ENCODE assay signal across 29 cellular contexts in genomic region chr5:21452429-21452828, GRCh38.
A peak's percentile ranks its signal among the peaks of the same experiment; 100 is the strongest.
DNase-seq lines count a peak whose midpoint lies in the region; ATAC-seq, FAIRE-seq and TF ChIP-seq lines count a peak whose summit lies in the region.
"Had no signal": no experiment of that assay in that cellular context is flagged by ENCODE, and none has a peak within 500 bp of the region (broad histone marks: within the 10 kb centered on the region; RNA-seq: fewer than 3 reads in every experiment).

No MANE protein-coding gene starts in this region.

- CTCF ChIA-PET in IMR-90 (lab: Yijun Ruan, JAX) (no interaction called here), HepG2 (lab: Yijun Ruan, JAX; ENCODE audit: low intra/inter-chr PET ratio, low total read pairs) (no interaction called here)

- H2AFZ ChIP-seq in IMR-90 (replicated peaks; ENCODE audit: low read length, poor library complexity) (no peak overlapping the region), HepG2 (ENCODE audit: low read length) (no peak overlapping the region)
- H2AFZ ChIP-seq: GM23338 had no signal

- no peak for TF ChIP-seq RAD21 in IMR-90 (IDR thresholded peaks at IDR 0.05; ENCODE audit: low read length)
- TF ChIP-seq RAD21 in HepG2 (CRISPR knock-in tag; IDR thresholded peaks at IDR 0.05): no peak

- no peaks in the 10 kb centered on the region for H3K36me3 Mint-ChIP-seq in chondrocyte (ENCODE audit: low read depth)
- no peaks in the 10 kb centered on the region for H3K36me3 Mint-ChIP-seq in activated CD4-positive, alpha-beta T cell treated with anti-CD3 and anti-CD28 coated beads, Interleukin-2, amount 10 ng/mL, durations not matched to agents 24 days and 14 days (ENCODE audit: low read depth)
- H3K36me3 Mint-ChIP-seq: activated naive CD4-positive, alpha-beta T cell treated with anti-CD3 and anti-CD28 coated beads, Interleukin-2, amount 10 ng/mL, durations not matched to agents 7 days and 5 days; brain; memory B cell had no signal

- no peak overlapping the region for H2BK20ac ChIP-seq in IMR-90 (ENCODE audit: low read depth, low read length)

- no peak overlapping the region for H4K5ac ChIP-seq in IMR-90 (ENCODE audit: low read depth, low read length)

- no peak overlapping the region for H3K23ac ChIP-seq in IMR-90 (ENCODE audit: low read depth, low read length)

- FAIRE-seq in HepG2 (lab: Jason Lieb, UNC): no peak

- H3K14ac ChIP-seq in IMR-90 (replicated peaks; ENCODE audit: low read depth, low read length): no peak overlapping the region

- BruUV-seq in IMR-90 (replicated peaks; lab: Mats Ljungman, UMichigan): no TSS peak
- BruUV-seq in HepG2 (replicated peaks; lab: Mats Ljungman, UMichigan): no TSS peak

- dilution Hi-C loops in IMR-90 (cut with HindIII; ENCODE audit: low sequenced_read_pairs, unreplicated experiment): no loop called here

- TF ChIP-seq EP300 in HepG2 (IDR thresholded peaks at IDR 0.05; ENCODE audit: low read depth in 2 of 2, low read length in 2 of 2): no peak
- TF ChIP-seq EP300 in HepG2 (CRISPR knock-in tag; IDR thresholded peaks at IDR 0.05; ENCODE audit: borderline replicate concordance): no peak

- H3K18ac ChIP-seq in IMR-90 (ENCODE audit: low read depth, low read length): no peak overlapping the region

- TF ChIP-seq POLR2A in IMR-90 (IDR thresholded peaks at IDR 0.05; ENCODE audit: low read depth, low read length): no peak
- no peak for TF ChIP-seq POLR2A in adrenal gland (IDR thresholded peaks at IDR 0.05)
- TF ChIP-seq POLR2A in HepG2 (IDR thresholded peaks at IDR 0.05; ENCODE audit: insufficient read depth in 1 of 2, low read depth in 2 of 2, low read length in 2 of 2): no peak
- no peak for TF ChIP-seq POLR2A in gastrocnemius medialis (IDR thresholded peaks at IDR 0.05)

- H4K91ac ChIP-seq in IMR-90 (ENCODE audit: insufficient read depth, low read depth, low read length): no peak overlapping the region

- DNase-seq in G401 (ENCODE audit: low spot score) (peak; percentile 50), IMR-90 (no peak), adrenal gland (peak in 4 of 7 donors; percentile 36 to 52 (median 41)), HepG2 (ENCODE audit: low spot score) (peak; percentile 3), gastrocnemius medialis (no peak), chondrocyte (ENCODE audit: low spot score) (no peak), KBM-7 (no peak)
- DNase-seq in activated CD4-positive, alpha-beta T cell treated with anti-CD3 and anti-CD28 coated beads, Interleukin-2, amount 10 ng/mL, durations not matched to agents 24 days and 14 days: no peak
- DNase-seq: activated CD4-positive, alpha-beta memory T cell treated with anti-CD3 and anti-CD28 coated beads, Interleukin-2, amount 10 ng/mL, durations not matched to agents 7 days and 5 days; activated CD4-positive, alpha-beta T cell treated with anti-CD3 and anti-CD28 coated beads for 1 hour; activated naive CD4-positive, alpha-beta T cell treated with anti-CD3 and anti-CD28 coated beads, Interleukin-2, amount 10 ng/mL, durations not matched to agents 7 days and 5 days; amniotic stem cell; esophagus squamous epithelium; GDM1; glutamatergic neuron; NCI-H1417; NCI-H2029; NK-92 treated with Interleukin-12 subunit alpha and Interleukin-12 subunit beta, amount 100 ng/mL, for 24 hours; PC-3; retina; stimulated activated naive CD4-positive, alpha-beta T cell treated with Interleukin-2 at 50 U/mL for 16 hours had no signal

- TF ChIP-seq CTCF in IMR-90 (conservative IDR thresholded peaks at IDR 0.05; ENCODE audit: low read depth, low read length): no peak
- TF ChIP-seq CTCF in adrenal gland (IDR thresholded peaks at IDR 0.05): no peak
- no peak for TF ChIP-seq CTCF in HepG2 (CRISPR knock-in tag; IDR thresholded peaks at IDR 0.05)
- TF ChIP-seq CTCF in gastrocnemius medialis (IDR thresholded peaks at IDR 0.05 in 4 of 5, conservative IDR thresholded peaks at IDR 0.05 in 1 of 5): no peak
- no peak for TF ChIP-seq CTCF in chondrocyte (IDR thresholded peaks at IDR 0.05)

- H3K4me1 ChIP-seq in IMR-90 (ENCODE audit: control insufficient read depth, insufficient read depth, low read length) (no peaks in the 10 kb centered on the region), adrenal gland (replicated peaks in 1 of 2) (no peaks in the 10 kb centered on the region), HepG2 (ENCODE audit: insufficient read depth, low read length) (no peaks in the 10 kb centered on the region), gastrocnemius medialis (no peaks in the 10 kb centered on the region)
- H3K4me1 ChIP-seq: esophagus squamous epithelium, suprapubic skin had no signal

- in situ Hi-C loops in G401 (cut with HindIII; ENCODE audit: low sequenced_read_pairs) (no loop called here), IMR-90 (cut with MboI; ENCODE audit: low sequenced_read_pairs) (no loop called here), HepG2 (cut with HindIII; ENCODE audit: extremely low pct_ligation_motif_present, low pct_unique_long_range_greater_than_20kb) (no loop called here), gastrocnemius medialis (cut with MboI; ENCODE audit: low sequenced_read_pairs in 4 of 4) (no loop called here), KBM-7 (cut with MboI; ENCODE audit: low pct_unique_long_range_greater_than_20kb, low sequenced_read_pairs) (no loop called here)

- H3K27ac Mint-ChIP-seq in chondrocyte (ENCODE audit: unreplicated experiment): no peak overlapping the region
- no peak overlapping the region for H3K27ac Mint-ChIP-seq in activated CD4-positive, alpha-beta T cell treated with anti-CD3 and anti-CD28 coated beads, Interleukin-2, amount 10 ng/mL, durations not matched to agents 24 days and 14 days
- H3K27ac Mint-ChIP-seq: activated CD4-positive, alpha-beta memory T cell treated with anti-CD3 and anti-CD28 coated beads, Interleukin-2, amount 10 ng/mL, durations not matched to agents 7 days and 5 days; activated naive CD4-positive, alpha-beta T cell treated with anti-CD3 and anti-CD28 coated beads, Interleukin-2, amount 10 ng/mL, durations not matched to agents 7 days and 5 days; activated T-helper 17 cell treated with anti-CD3 and anti-CD28 coated beads, Interleukin-2, amount 50 U/mL, for 72 hours; brain; GM23338; memory B cell had no signal

- H3K4me3 Mint-ChIP-seq in chondrocyte (ENCODE audit: unreplicated experiment): no peak overlapping the region
- H3K4me3 Mint-ChIP-seq in activated CD4-positive, alpha-beta T cell treated with anti-CD3 and anti-CD28 coated beads, Interleukin-2, amount 10 ng/mL, durations not matched to agents 24 days and 14 days: no peak overlapping the region
- H3K4me3 Mint-ChIP-seq: activated CD4-positive, alpha-beta memory T cell treated with anti-CD3 and anti-CD28 coated beads, Interleukin-2, amount 10 ng/mL, durations not matched to agents 7 days and 5 days; activated naive CD4-positive, alpha-beta T cell treated with anti-CD3 and anti-CD28 coated beads, Interleukin-2, amount 10 ng/mL, durations not matched to agents 7 days and 5 days; activated T-helper 17 cell treated with anti-CD3 and anti-CD28 coated beads, Interleukin-2, amount 50 U/mL, for 72 hours; brain; GM23338; memory B cell had no signal

- POLR2A ChIA-PET in IMR-90 (lab: Charles Lee; ENCODE audit: unreplicated experiment): no interaction called here
- POLR2A ChIA-PET in HepG2 (lab: Yijun Ruan, JAX): no interaction called here

- no peak overlapping the region for H3K56ac ChIP-seq in IMR-90 (ENCODE audit: extremely low read depth, insufficient read depth, low read length)

- H2AK5ac ChIP-seq in IMR-90 (ENCODE audit: low read depth, low read length): no peak overlapping the region

- no peaks in the 10 kb centered on the region for H3K9me1 ChIP-seq in IMR-90 (ENCODE audit: insufficient read depth, low read length)

- H3K4ac ChIP-seq in IMR-90 (ENCODE audit: low read depth, low read length): no peak overlapping the region

- peaks cover 2% of the 10 kb centered on the region for H3K27me3 Mint-ChIP-seq in chondrocyte (ENCODE audit: low read depth)
- no peaks in the 10 kb centered on the region for H3K27me3 Mint-ChIP-seq in activated CD4-positive, alpha-beta T cell treated with anti-CD3 and anti-CD28 coated beads, Interleukin-2, amount 10 ng/mL, durations not matched to agents 24 days and 14 days
- H3K27me3 Mint-ChIP-seq: activated naive CD4-positive, alpha-beta T cell treated with anti-CD3 and anti-CD28 coated beads, Interleukin-2, amount 10 ng/mL, durations not matched to agents 7 days and 5 days had no signal

- no peak overlapping the region for H4K8ac ChIP-seq in IMR-90 (ENCODE audit: low read depth in 2 of 2, low read length in 2 of 2)

- H3K4me1 Mint-ChIP-seq in chondrocyte (ENCODE audit: low read depth): no peaks in the 10 kb centered on the region
- H3K4me1 Mint-ChIP-seq in activated CD4-positive, alpha-beta T cell treated with anti-CD3 and anti-CD28 coated beads, Interleukin-2, amount 10 ng/mL, durations not matched to agents 24 days and 14 days: no peaks in the 10 kb centered on the region
- H3K4me1 Mint-ChIP-seq: activated CD4-positive, alpha-beta memory T cell treated with anti-CD3 and anti-CD28 coated beads, Interleukin-2, amount 10 ng/mL, durations not matched to agents 7 days and 5 days; activated naive CD4-positive, alpha-beta T cell treated with anti-CD3 and anti-CD28 coated beads, Interleukin-2, amount 10 ng/mL, durations not matched to agents 7 days and 5 days; activated T-helper 17 cell treated with anti-CD3 and anti-CD28 coated beads, Interleukin-2, amount 50 U/mL, for 72 hours; brain; GM23338; memory B cell had no signal

- H3K9ac ChIP-seq in IMR-90 (ENCODE audit: low read depth, low read length): no peak overlapping the region
- no peak overlapping the region for H3K9ac ChIP-seq in HepG2 (ENCODE audit: insufficient read depth, low read depth, low read length)

- no peak overlapping the region for H2BK5ac ChIP-seq in IMR-90 (ENCODE audit: low read depth, low read length, poor library complexity, severe bottlenecking)

- no peaks in the 10 kb centered on the region for H4K20me1 ChIP-seq in IMR-90 (ENCODE audit: insufficient read depth, low read length)
- no peaks in the 10 kb centered on the region for H4K20me1 ChIP-seq in HepG2 (ENCODE audit: insufficient read depth, low read length)

- H2BK15ac ChIP-seq in IMR-90 (ENCODE audit: low read depth, low read length): no peak overlapping the region

- no peak overlapping the region for H2AK9ac ChIP-seq in IMR-90 (replicated peaks; ENCODE audit: low read depth, low read length, poor library complexity)

- H3K36me3 ChIP-seq in IMR-90 (ENCODE audit: control insufficient read depth, insufficient read depth, low read length) (no peaks in the 10 kb centered on the region), adrenal gland (replicated peaks in 1 of 2) (no peaks in the 10 kb centered on the region), HepG2 (replicated peaks in 1 of 2; ENCODE audit: control insufficient read depth in 1 of 2, insufficient read depth in 2 of 2, low read length in 2 of 2) (no peaks in the 10 kb centered on the region), gastrocnemius medialis (no peaks in the 10 kb centered on the region)
- H3K36me3 ChIP-seq: esophagus squamous epithelium, suprapubic skin had no signal

- H3K27me3 ChIP-seq in IMR-90 (ENCODE audit: control insufficient read depth, insufficient read depth, low read length) (no peaks in the 10 kb centered on the region), adrenal gland (no peaks in the 10 kb centered on the region), HepG2 (ENCODE audit: control insufficient read depth in 1 of 2, insufficient read depth in 2 of 2, low read length in 2 of 2) (no peaks in the 10 kb centered on the region), gastrocnemius medialis (no peaks in the 10 kb centered on the region)
- H3K27me3 ChIP-seq: suprapubic skin had no signal

- no peak overlapping the region for H2BK120ac ChIP-seq in IMR-90 (ENCODE audit: low read depth, low read length)

- H3K79me2 ChIP-seq in HepG2 (ENCODE audit: insufficient read depth, low read length): no peaks in the 10 kb centered on the region

- H3K27ac ChIP-seq in IMR-90 (ENCODE audit: insufficient read depth, low read length): no peak overlapping the region
- no peak overlapping the region for H3K27ac ChIP-seq in adrenal gland
- no peak overlapping the region for H3K27ac ChIP-seq in HepG2 (ENCODE audit: extremely low read length, insufficient read depth, low read length)
- H3K27ac ChIP-seq in gastrocnemius medialis: no peak overlapping the region
- H3K27ac ChIP-seq: esophagus squamous epithelium, SK-N-MC, suprapubic skin had no signal

- no peaks in the 10 kb centered on the region for H3K79me1 ChIP-seq in IMR-90 (ENCODE audit: low read depth in 1 of 2, low read length in 2 of 2)

- intact Hi-C loops in IMR-90 (cut with micrococcal nuclease): no loop called here
- intact Hi-C loops in adrenal gland (cut with DNase I): no loop called here
- intact Hi-C loops in HepG2 (cut with micrococcal nuclease; ENCODE audit: unreplicated experiment): no loop called here
- intact Hi-C loops in gastrocnemius medialis (cut with DNase I; ENCODE audit: low total_unique reads): no loop called here
- intact Hi-C loops in activated CD4-positive, alpha-beta T cell treated with anti-CD3 and anti-CD28 coated beads, Interleukin-2, amount 10 ng/mL, durations not matched to agents 24 days and 14 days (cut with micrococcal nuclease): no loop called here

- WGBS in IMR-90 (ENCODE audit: extremely low coverage in 2 of 2, insufficient read length in 1 of 2), 2 experiments: no CpG with 5 or more reads among the region's 2 CpGs
- 15 to 27% (median 22%) methylated on average over 2 of the region's 2 CpGs for WGBS in adrenal gland, 4 donors
- 3% methylated on average over 2 of the region's 2 CpGs for WGBS in HepG2 (ENCODE audit: low lambda C conversion rate)

- no peak for ATAC-seq in IMR-90 (ENCODE audit: low read depth)
- no peak for ATAC-seq in HepG2
- ATAC-seq in gastrocnemius medialis: no peak
- ATAC-seq: activated T-helper 17 cell treated with anti-CD3 and anti-CD28 coated beads, Interleukin-2, amount 50 U/mL, for 72 hours; GM23338; left lobe of liver; PC-3 had no signal

- peaks cover 7% of the 10 kb centered on the region for H3K9me3 Mint-ChIP-seq in chondrocyte (ENCODE audit: low read depth)
- H3K9me3 Mint-ChIP-seq in activated CD4-positive, alpha-beta T cell treated with anti-CD3 and anti-CD28 coated beads, Interleukin-2, amount 10 ng/mL, durations not matched to agents 24 days and 14 days: no peaks in the 10 kb centered on the region
- H3K9me3 Mint-ChIP-seq: activated CD4-positive, alpha-beta memory T cell treated with anti-CD3 and anti-CD28 coated beads, Interleukin-2, amount 10 ng/mL, durations not matched to agents 7 days and 5 days; activated naive CD4-positive, alpha-beta T cell treated with anti-CD3 and anti-CD28 coated beads, Interleukin-2, amount 10 ng/mL, durations not matched to agents 7 days and 5 days; activated T-helper 17 cell treated with anti-CD3 and anti-CD28 coated beads, Interleukin-2, amount 50 U/mL, for 72 hours; GM23338; memory B cell had no signal

- no peaks in the 10 kb centered on the region for H3K9me3 ChIP-seq in IMR-90 (ENCODE audit: control insufficient read depth, insufficient read depth, low read length)
- H3K9me3 ChIP-seq in adrenal gland (replicated peaks in 1 of 3): no peaks in the 10 kb centered on the region
- H3K9me3 ChIP-seq in HepG2 (ENCODE audit: low read length): no peaks in the 10 kb centered on the region
- H3K9me3 ChIP-seq in gastrocnemius medialis: no peaks in the 10 kb centered on the region
- H3K9me3 ChIP-seq: esophagus squamous epithelium, suprapubic skin had no signal

- H3K4me2 ChIP-seq in IMR-90 (ENCODE audit: low read depth, low read length) (no peak overlapping the region), HepG2 (ENCODE audit: low read depth, low read length) (no peak overlapping the region)
- H3K4me2 ChIP-seq: GM23338, smooth muscle cell had no signal

- H3K4me3 ChIP-seq in IMR-90 (ENCODE audit: insufficient read depth, low read depth, low read length): no peak overlapping the region
- no peak overlapping the region for H3K4me3 ChIP-seq in adrenal gland
- no peak overlapping the region for H3K4me3 ChIP-seq in HepG2 (replicated peaks in 1 of 3; ENCODE audit: insufficient read depth in 1 of 3, low read depth in 2 of 3, low read length in 3 of 3)
- no peak overlapping the region for H3K4me3 ChIP-seq in gastrocnemius medialis
- H3K4me3 ChIP-seq: esophagus squamous epithelium, GM23338, SK-N-MC, smooth muscle cell, suprapubic skin had no signal

Comparison
In these comparisons a context has a peak if more than half of its experiments do, and no peak if none do; other contexts are left out.
1. DNase-seq: peak in G401 (single experiment), adrenal gland (4 of 7) and HepG2 (single experiment); none in IMR-90 (single experiment), gastrocnemius medialis (0 of 2), chondrocyte (single experiment), activated CD4-positive, alpha-beta T cell treated with anti-CD3 and anti-CD28 coated beads, Interleukin-2, amount 10 ng/mL, durations not matched to agents 24 days and 14 days (single experiment) and KBM-7 (single experiment).